1 cellular context compared by ENCODE assay signal in the genomic region with DNA sequence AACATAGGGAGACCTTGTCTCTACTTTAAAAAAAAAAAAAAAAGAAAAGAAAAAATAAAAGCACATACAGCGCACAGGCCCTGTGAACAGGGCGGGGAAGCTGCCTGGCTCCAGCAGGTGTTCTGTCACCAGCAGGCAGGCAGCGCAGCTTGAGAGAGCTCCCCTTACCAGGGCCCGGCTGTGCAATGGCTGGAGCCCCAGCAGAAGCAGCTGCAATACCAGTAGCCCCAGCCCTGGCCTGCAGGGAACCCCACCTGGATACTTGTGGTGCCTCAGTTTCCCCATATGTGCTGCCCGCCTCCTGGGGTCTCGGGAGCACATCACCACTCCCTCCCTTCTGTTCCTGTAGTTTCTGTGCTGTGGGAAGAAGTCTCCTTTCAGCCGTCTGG.
TF ChIP-seq lines count a peak whose summit lies in the region.

No MANE protein-coding gene starts in this region.

TF ChIP-seq in IMR-90, 13 proteins besides CTCF, POLR2A, EP300 and RAD21:
- TF ChIP-seq BHLHE40 (IDR thresholded peaks at IDR 0.05; ENCODE audit: low read depth, low read length) (no peak), CEBPB (IDR thresholded peaks at IDR 0.05; ENCODE audit: low read depth, low read length) (no peak), SMC3 (IDR thresholded peaks at IDR 0.05; ENCODE audit: low read depth, low read length) (no peak), CHD1 (IDR thresholded peaks at IDR 0.05; ENCODE audit: low read depth, low read length) (no peak), FOS (IDR thresholded peaks at IDR 0.05; ENCODE audit: low read depth, low read length) (no peak), MXI1 (IDR thresholded peaks at IDR 0.05; ENCODE audit: borderline replicate concordance, low read depth, low read length) (no peak), MAFK (IDR thresholded peaks at IDR 0.05; ENCODE audit: low read depth, low read length) (no peak), RCOR1 (IDR thresholded peaks at IDR 0.05; ENCODE audit: insufficient replicate concordance, low read length) (no peak)
- TF ChIP-seq, protein P1, sequence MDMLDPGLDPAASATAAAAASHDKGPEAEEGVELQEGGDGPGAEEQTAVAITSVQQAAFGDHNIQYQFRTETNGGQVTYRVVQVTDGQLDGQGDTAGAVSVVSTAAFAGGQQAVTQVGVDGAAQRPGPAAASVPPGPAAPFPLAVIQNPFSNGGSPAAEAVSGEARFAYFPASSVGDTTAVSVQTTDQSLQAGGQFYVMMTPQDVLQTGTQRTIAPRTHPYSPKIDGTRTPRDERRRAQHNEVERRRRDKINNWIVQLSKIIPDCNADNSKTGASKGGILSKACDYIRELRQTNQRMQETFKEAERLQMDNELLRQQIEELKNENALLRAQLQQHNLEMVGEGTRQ (IDR thresholded peaks at IDR 0.05; ENCODE audit: low read depth, low read length), result no peak
